34 cellular contexts compared by ENCODE assay signal in genomic region chr2:169031202-169031601, GRCh38. TPM values are rescaled to one million over a fixed set of nuclear protein-coding genes. Genes with fewer than 3 reads are reported as not detected.
"Had no signal": no experiment of that assay in that cellular context is flagged by ENCODE, and none has a peak within 500 bp of the region (broad histone marks: within the 10 kb centered on the region; RNA-seq: fewer than 3 reads in every experiment).

Gene ABCB11 (minus strand): TSS chr2:169031324. CDS start chr2:169018125, 13,199 bp downstream.

- DNase-seq: activated CD4-positive, alpha-beta memory T cell treated with anti-CD3 and anti-CD28 coated beads for 36 hours; activated CD4-positive, alpha-beta T cell treated with anti-CD3 and anti-CD28 coated beads for 48 hours; activated CD8-positive, alpha-beta memory T cell treated with anti-CD3 and anti-CD28 coated beads, Interleukin-2, amount 50 U/mL, for 4 hours; activated gamma-delta T cell; activated naive CD4-positive, alpha-beta T cell treated with anti-CD3 and anti-CD28 coated beads, Interleukin-2, amount 10 ng/mL, durations not matched to agents 7 days and 5 days; activated naive CD8-positive, alpha-beta T cell treated with anti-CD3 and anti-CD28 coated beads, Interleukin-2, amount 50 U/mL, for 24 hours; activated T-cell treated with anti-CD3 and anti-CD28 coated beads, Interleukin-2, amount 50 U/mL, for 1 hour; central memory CD4-positive, alpha-beta T cell; foreskin keratinocyte; heart right ventricle; left ventricle myocardium superior; mammary epithelial cell; naive B cell; nucleus accumbens; pancreas; retina; sigmoid colon; small intestine; stimulated activated naive B cell treated with anti-CD40 and anti-IgM and Interleukin-4, amounts not matched to agents 10 μg/mL and 1 μg/mL and 100 μg/mL, for 72 hours; stomach; T1000; testis; uterus; WERI-Rb-1 had no signal

- H3K4me3 ChIP-seq: breast epithelium, esophagus muscularis mucosa, heart right ventricle, pancreas, prostate gland, sigmoid colon, stomach, testis, uterus had no signal

- H3K27ac ChIP-seq: breast epithelium, esophagus muscularis mucosa, foreskin keratinocyte, heart right ventricle, pancreas, prostate gland, sigmoid colon, stomach, testis, uterus, WERI-Rb-1 had no signal

- H3K9me3 ChIP-seq: breast epithelium, esophagus muscularis mucosa, pancreas, prostate gland, sigmoid colon, testis, uterus had no signal

- H3K36me3 Mint-ChIP-seq: activated CD4-positive, alpha-beta memory T cell treated with anti-CD3 and anti-CD28 coated beads for 36 hours; activated naive CD4-positive, alpha-beta T cell treated with anti-CD3 and anti-CD28 coated beads, Interleukin-2, amount 10 ng/mL, durations not matched to agents 7 days and 5 days; mesothelial cell of epicardium; type B pancreatic cell had no signal

- H3K27me3 ChIP-seq: breast epithelium, esophagus muscularis mucosa, foreskin keratinocyte, heart right ventricle, pancreas, sigmoid colon, stomach, testis, uterus had no signal

- H3K4me1 Mint-ChIP-seq: activated naive CD4-positive, alpha-beta T cell treated with anti-CD3 and anti-CD28 coated beads, Interleukin-2, amount 10 ng/mL, durations not matched to agents 7 days and 5 days; activated naive CD8-positive, alpha-beta T cell treated with anti-CD3 and anti-CD28 coated beads, Interleukin-2, amount 50 U/mL, for 24 hours; mesothelial cell of epicardium; naive B cell; stimulated activated naive B cell treated with anti-CD40 and anti-IgM and Interleukin-4, amounts not matched to agents 10 μg/mL and 1 μg/mL and 100 μg/mL, for 72 hours had no signal

- H3K9me3 Mint-ChIP-seq: activated naive CD4-positive, alpha-beta T cell treated with anti-CD3 and anti-CD28 coated beads, Interleukin-2, amount 10 ng/mL, durations not matched to agents 7 days and 5 days; mesothelial cell of epicardium; type B pancreatic cell had no signal

- H3K4me1 ChIP-seq: breast epithelium, esophagus muscularis mucosa, foreskin keratinocyte, pancreas, prostate gland, sigmoid colon, testis, uterus had no signal

- H3K36me3 ChIP-seq: breast epithelium, esophagus muscularis mucosa, heart right ventricle, pancreas, prostate gland, sigmoid colon, stomach, uterus, WERI-Rb-1 had no signal

- H3K27me3 Mint-ChIP-seq: activated CD4-positive, alpha-beta memory T cell treated with anti-CD3 and anti-CD28 coated beads for 36 hours; activated naive CD4-positive, alpha-beta T cell treated with anti-CD3 and anti-CD28 coated beads, Interleukin-2, amount 10 ng/mL, durations not matched to agents 7 days and 5 days; activated naive CD8-positive, alpha-beta T cell treated with anti-CD3 and anti-CD28 coated beads, Interleukin-2, amount 50 U/mL, for 24 hours; dendritic cell treated with granulocyte-macrophage colony-stimulating factor and Interleukin-4, amounts not matched to agents 40 ng/mL and 50 ng/mL, for 4 days; naive B cell; stimulated activated naive B cell treated with anti-CD40 and anti-IgM and Interleukin-4, amounts not matched to agents 10 μg/mL and 1 μg/mL and 100 μg/mL, for 72 hours; type B pancreatic cell had no signal

- H3K4me3 Mint-ChIP-seq: activated CD4-positive, alpha-beta memory T cell treated with anti-CD3 and anti-CD28 coated beads for 36 hours; activated naive CD4-positive, alpha-beta T cell treated with anti-CD3 and anti-CD28 coated beads, Interleukin-2, amount 10 ng/mL, durations not matched to agents 7 days and 5 days; activated naive CD8-positive, alpha-beta T cell treated with anti-CD3 and anti-CD28 coated beads, Interleukin-2, amount 50 U/mL, for 24 hours; dendritic cell treated with granulocyte-macrophage colony-stimulating factor and Interleukin-4, amounts not matched to agents 40 ng/mL and 50 ng/mL, for 4 days; mesothelial cell of epicardium; naive B cell; stimulated activated naive B cell treated with anti-CD40 and anti-IgM and Interleukin-4, amounts not matched to agents 10 μg/mL and 1 μg/mL and 100 μg/mL, for 72 hours; T-helper 1 cell treated with Interleukin-12 subunit alpha and Interleukin-12 subunit beta and Interleukin-4 antibody, amounts not matched to agents 30 μg/mL and 1 μg/mL, for 36 hours; type B pancreatic cell had no signal

- ATAC-seq: activated CD4-positive, CD25-positive, alpha-beta regulatory T cell treated with anti-CD3 and anti-CD28 coated beads, Interleukin-2, amount 50 U/mL, for 24 hours; activated naive CD8-positive, alpha-beta T cell treated with anti-CD3 and anti-CD28 coated beads, Interleukin-2, amount 50 U/mL, for 24 hours; foreskin keratinocyte; heart right ventricle; left ventricle myocardium superior; pancreas; stimulated activated naive B cell treated with anti-CD40 and anti-IgM and Interleukin-4, amounts not matched to agents 10 μg/mL and 1 μg/mL and 100 μg/mL, for 72 hours had no signal

- H3K27ac Mint-ChIP-seq: activated CD4-positive, alpha-beta memory T cell treated with anti-CD3 and anti-CD28 coated beads for 36 hours; activated naive CD4-positive, alpha-beta T cell treated with anti-CD3 and anti-CD28 coated beads, Interleukin-2, amount 10 ng/mL, durations not matched to agents 7 days and 5 days; activated naive CD8-positive, alpha-beta T cell treated with anti-CD3 and anti-CD28 coated beads, Interleukin-2, amount 50 U/mL, for 24 hours; dendritic cell treated with granulocyte-macrophage colony-stimulating factor and Interleukin-4, amounts not matched to agents 40 ng/mL and 50 ng/mL, for 4 days; mesothelial cell of epicardium; naive B cell; stimulated activated naive B cell treated with anti-CD40 and anti-IgM and Interleukin-4, amounts not matched to agents 10 μg/mL and 1 μg/mL and 100 μg/mL, for 72 hours; T-helper 1 cell treated with Interleukin-12 subunit alpha and Interleukin-12 subunit beta and Interleukin-4 antibody, amounts not matched to agents 30 μg/mL and 1 μg/mL, for 36 hours; type B pancreatic cell had no signal

RNA-seq across cellular contexts. Expression of gene ABCB11, which starts in this region (rescaled TPM):
- total RNA-seq: activated CD4-positive, alpha-beta memory T cell treated with anti-CD3 and anti-CD28 coated beads for 36 hours; activated CD8-positive, alpha-beta memory T cell treated with anti-CD3 and anti-CD28 coated beads for 36 hours; foreskin keratinocyte; mammary epithelial cell had no signal
- polyA plus RNA-seq: foreskin keratinocyte, mammary epithelial cell, neural cell, stomach had no signal
